In genomic region chr16:35171106-35171505, GRCh38 we compare ENCODE assay signal across 27 cellular contexts.
"Had no signal": no experiment of that assay in that cellular context is flagged by ENCODE, and none has a peak within 500 bp of the region (broad histone marks: within the 10 kb centered on the region; RNA-seq: fewer than 3 reads in every experiment).

No MANE protein-coding gene starts in this region.

- H3K79me2 ChIP-seq: hepatocyte had no signal

- H3K36me3 ChIP-seq: colonic mucosa, esophagus squamous epithelium, gastrocnemius medialis, left lung, lower lobe of right lung had no signal

- H3K4me2 ChIP-seq: hepatocyte had no signal

- H3K27ac Mint-ChIP-seq: endodermal cell, immature natural killer cell, mesothelial cell of epicardium had no signal

- FAIRE-seq: endometrium had no signal

- H3K27ac ChIP-seq: colonic mucosa, dorsolateral prefrontal cortex, epithelial cell of prostate, esophagus squamous epithelium, gastrocnemius medialis, hepatocyte, left lung, lower lobe of right lung had no signal

- H3K27me3 ChIP-seq: colonic mucosa, esophagus squamous epithelium, gastrocnemius medialis, hepatocyte, left lung had no signal

- DNase-seq: cerebellar nuclear complex; colonic mucosa; dermis blood vessel endothelial cell; dorsolateral prefrontal cortex; effector CD4-positive, alpha-beta T cell; effector memory CD4-positive, alpha-beta T cell; endodermal cell; erythroblast; esophagus squamous epithelium; foreskin fibroblast; foreskin melanocyte; gastrocnemius medialis; glutamatergic neuron; hypothalamus; immature natural killer cell; islet precursor cell; left cardiac atrium; left lung; left ventricle myocardium superior; lower lobe of right lung; mesenchymal stem cell; mucosa of descending colon had no signal

- H3K4me3 ChIP-seq: colonic mucosa, dorsolateral prefrontal cortex, esophagus squamous epithelium, gastrocnemius medialis, hepatocyte, left lung, lower lobe of right lung, mucosa of descending colon had no signal

- ATAC-seq: esophagus mucosa, gastrocnemius medialis, left cardiac atrium, left lung, left ventricle myocardium superior, lower lobe of right lung, mucosa of descending colon had no signal

- H3K4me3 Mint-ChIP-seq: endodermal cell, immature natural killer cell, mesothelial cell of epicardium had no signal

- H3K9me3 ChIP-seq: colonic mucosa, esophagus squamous epithelium, gastrocnemius medialis, lower lobe of right lung had no signal

- H3K36me3 Mint-ChIP-seq: immature natural killer cell, mesothelial cell of epicardium had no signal

- H3K4me1 Mint-ChIP-seq: endodermal cell, immature natural killer cell, mesothelial cell of epicardium had no signal

- H2AFZ ChIP-seq: hepatocyte had no signal

- H3K4me1 ChIP-seq: colonic mucosa, esophagus squamous epithelium, gastrocnemius medialis, left lung, lower lobe of right lung had no signal
